8 cellular contexts compared by ENCODE assay signal in genomic region chr12:55940065-55940732, GRCh38. TPM values are rescaled to one million over a fixed set of nuclear protein-coding genes. Genes with fewer than 3 reads are reported as not detected.
DNase-seq lines count a peak whose midpoint lies in the region; ATAC-seq and TF ChIP-seq lines count a peak whose summit lies in the region.

No MANE protein-coding gene starts in this region.

- no peaks in the 10 kb centered on the region for H3K79me1 ChIP-seq in neuronal stem cell (ENCODE audit: low read depth, low read length)

- H3K18ac ChIP-seq in neuronal stem cell (ENCODE audit: low read length) = peak overlapping the region; percentile 37

- no peaks in the 10 kb centered on the region for H3K9me3 Mint-ChIP-seq in activated T-helper 17 cell treated with anti-CD3 and anti-CD28 coated beads, Interleukin-2, amount 50 U/mL, for 72 hours

- no peak overlapping the region for H2BK120ac ChIP-seq in neuronal stem cell (ENCODE audit: low read depth, low read length)

- no peak overlapping the region for H2BK5ac ChIP-seq in neuronal stem cell (ENCODE audit: low read length)

- H3K27me3 ChIP-seq in neuronal stem cell (ENCODE audit: control insufficient read depth in 3 of 3, insufficient read depth in 3 of 3, low read depth in 1 of 3, low read length in 3 of 3) = peaks cover 0 to 12% (median 0%) of the 10 kb centered on the region in 3 experiments

- peaks cover 69% of the 10 kb centered on the region for H3K4me1 Mint-ChIP-seq in activated T-helper 17 cell treated with anti-CD3 and anti-CD28 coated beads, Interleukin-2, amount 50 U/mL, for 72 hours

- H3K4me2 ChIP-seq in neuronal stem cell (ENCODE audit: insufficient read depth, low read length, poor library complexity, severe bottlenecking) = no peak overlapping the region

- peak overlapping the region; percentile 84 for H2AFZ ChIP-seq in neuronal stem cell (ENCODE audit: low read length)

- no peak overlapping the region for H3K14ac ChIP-seq in neuronal stem cell (ENCODE audit: low read length)

- no peak overlapping the region for H4K91ac ChIP-seq in neuronal stem cell (ENCODE audit: low read depth, low read length, poor library complexity)

- no peak overlapping the region for H2BK15ac ChIP-seq in neuronal stem cell (ENCODE audit: low read length)

- H3K27ac Mint-ChIP-seq in activated T-helper 17 cell treated with anti-CD3 and anti-CD28 coated beads, Interleukin-2, amount 50 U/mL, for 72 hours = peak overlapping the region; percentile 99

- H3K27ac ChIP-seq in neuronal stem cell (replicated peaks; ENCODE audit: low read length) = no peak overlapping the region

- peaks cover 100% of the 10 kb centered on the region for H3K36me3 Mint-ChIP-seq in activated T-helper 17 cell treated with anti-CD3 and anti-CD28 coated beads, Interleukin-2, amount 50 U/mL, for 72 hours (ENCODE audit: low read depth)

- H3K36me3 ChIP-seq in neuronal stem cell (replicated peaks in 1 of 2; ENCODE audit: control insufficient read depth in 2 of 2, insufficient read depth in 2 of 2, low read length in 2 of 2) = no peaks in the 10 kb centered on the region

- H3K9ac ChIP-seq in neuronal stem cell (ENCODE audit: low read depth, low read length, poor library complexity) = peak overlapping the region; percentile 68

- H3K4me1 ChIP-seq in neuronal stem cell (ENCODE audit: control insufficient read depth in 2 of 2, insufficient read depth in 1 of 2, low read depth in 1 of 2, low read length in 2 of 2) = peaks cover 5% of the 10 kb centered on the region in 2 donors

- ATAC-seq in activated T-helper 17 cell treated with anti-CD3 and anti-CD28 coated beads, Interleukin-2, amount 50 U/mL, for 72 hours (replicated peaks) = peak; percentile 83

- DNase-seq in ELR (ENCODE audit: low read depth) = peak; percentile 89
- peak; percentile 77 for DNase-seq in H4 (ENCODE audit: low spot score)
- peak; percentile 86 for DNase-seq in LoVo (ENCODE audit: low spot score)
- DNase-seq in RPMI8226 = peak; percentile 87
- peak; percentile 76 to 93 for DNase-seq in foreskin fibroblast
- DNase-seq in neuronal stem cell (ENCODE audit: low spot score) = peak; percentile 84
- peak; percentile 93 for DNase-seq in superior temporal gyrus (ENCODE audit: extremely low spot score)

- H4K8ac ChIP-seq in neuronal stem cell (ENCODE audit: low read depth, low read length) = no peak overlapping the region

- no peak overlapping the region for H3K4me3 ChIP-seq in foreskin fibroblast (ENCODE audit: low read depth in 1 of 2, low read length in 2 of 2)
- no peak overlapping the region for H3K4me3 ChIP-seq in neuronal stem cell (ENCODE audit: low read length in 2 of 2)

- no peak overlapping the region for H3K23ac ChIP-seq in neuronal stem cell (ENCODE audit: low read depth, low read length, poor library complexity)

- no peak overlapping the region for H3K4ac ChIP-seq in neuronal stem cell (ENCODE audit: low read length)

- H3K4me3 Mint-ChIP-seq in activated T-helper 17 cell treated with anti-CD3 and anti-CD28 coated beads, Interleukin-2, amount 50 U/mL, for 72 hours = peak overlapping the region; percentile 98

- TF ChIP-seq CTCF in foreskin fibroblast (IDR thresholded peaks at IDR 0.05; ENCODE audit: low read depth, low read length) = peak; percentile 94

- H3K27me3 Mint-ChIP-seq in activated T-helper 17 cell treated with anti-CD3 and anti-CD28 coated beads, Interleukin-2, amount 50 U/mL, for 72 hours = no peaks in the 10 kb centered on the region

- H2BK12ac ChIP-seq in neuronal stem cell (ENCODE audit: low read length) = no peak overlapping the region

- no CpG with 5 or more reads among the region's 18 CpGs for WGBS in neuronal stem cell (ENCODE audit: extremely low coverage in 2 of 2, insufficient read length in 2 of 2, insufficient replicate concordance in 1 of 2), 2 donors

- no peak overlapping the region for H2AK5ac ChIP-seq in neuronal stem cell (ENCODE audit: low read depth, low read length)

- H3K9me3 ChIP-seq in neuronal stem cell (replicated peaks in 1 of 2; ENCODE audit: control insufficient read depth in 2 of 2, insufficient read depth in 1 of 2, low read depth in 1 of 2, low read length in 2 of 2) = no peaks in the 10 kb centered on the region

RNA-seq across cellular contexts. Expression of gene DGKA, which starts 9.2 kb away (rescaled TPM):
- total RNA-seq in H4 (2014; rRNA removed; shearing (Covaris generic)) = 5.5 and 11.1 TPM in 2 replicates
- 100 to 1,000 TPM; 282 to 502 TPM for total RNA-seq in activated T-helper 17 cell treated with anti-CD3 and anti-CD28 coated beads, Interleukin-2, amount 50 U/mL, for 72 hours
- 11.5 TPM for polyA plus RNA-seq in neuronal stem cell (2013, experiment 1 of 2)
- 10.1 TPM for polyA plus RNA-seq in neuronal stem cell (2013, experiment 2 of 2)

RNA-seq across cellular contexts. Expression of gene PYM1, which starts 12.5 kb away (rescaled TPM):
- total RNA-seq in H4 (2014; rRNA removed; shearing (Covaris generic)) = 36.1 and 47.4 TPM in 2 replicates
- 10 to 100 TPM; 23.4 to 35.6 TPM for total RNA-seq in activated T-helper 17 cell treated with anti-CD3 and anti-CD28 coated beads, Interleukin-2, amount 50 U/mL, for 72 hours
- polyA plus RNA-seq in neuronal stem cell (2013, experiment 1 of 2) = 50.0 TPM
- 49.6 TPM for polyA plus RNA-seq in neuronal stem cell (2013, experiment 2 of 2)

RNA-seq across cellular contexts. Expression of gene PMEL, which starts 25.6 kb away (rescaled TPM):
- 0.43 and 0.87 TPM in 2 replicates for total RNA-seq in H4 (2014; rRNA removed; shearing (Covaris generic))
- total RNA-seq in activated T-helper 17 cell treated with anti-CD3 and anti-CD28 coated beads, Interleukin-2, amount 50 U/mL, for 72 hours = 1 to 10 TPM in 1 of 2 donors, under 1 TPM in 1; 0.30 to 2.5 TPM
- polyA plus RNA-seq in neuronal stem cell (2013, experiment 1 of 2) = 298 TPM
- polyA plus RNA-seq in neuronal stem cell (2013, experiment 2 of 2) = 291 TPM

RNA-seq across cellular contexts. Expression of gene CDK2, which starts 26.4 kb away (rescaled TPM):
- total RNA-seq in H4 (2014; rRNA removed; shearing (Covaris generic)) = 66.3 and 67.3 TPM in 2 replicates
- 100 to 1,000 TPM; 101 to 104 TPM for total RNA-seq in activated T-helper 17 cell treated with anti-CD3 and anti-CD28 coated beads, Interleukin-2, amount 50 U/mL, for 72 hours
- 69.3 TPM for polyA plus RNA-seq in neuronal stem cell (2013, experiment 1 of 2)
- 71.8 TPM for polyA plus RNA-seq in neuronal stem cell (2013, experiment 2 of 2)

RNA-seq across cellular contexts. Expression of gene RAB5B, which starts 33.7 kb away (rescaled TPM):
- 46.9 and 47.7 TPM in 2 replicates for total RNA-seq in H4 (2014; rRNA removed; shearing (Covaris generic))
- total RNA-seq in activated T-helper 17 cell treated with anti-CD3 and anti-CD28 coated beads, Interleukin-2, amount 50 U/mL, for 72 hours = 10 to 100 TPM; 34.2 to 50.8 TPM
- 90.1 TPM for polyA plus RNA-seq in neuronal stem cell (2013, experiment 1 of 2)
- 89.7 TPM for polyA plus RNA-seq in neuronal stem cell (2013, experiment 2 of 2)

Comparison
In these comparisons a context has a peak if more than half of its experiments do, and no peak if none do; other contexts are left out.
1. RNA of gene DGKA, which starts 9.2 kb away (total RNA-seq): 282 to 502 TPM in activated T-helper 17 cell treated with anti-CD3 and anti-CD28 coated beads, Interleukin-2, amount 50 U/mL, for 72 hours; 5.5 to 11.1 TPM in H4; every median in the first group is over 10 times any median in the second.
2. Peak in every context shown above with its lines, with median percentiles within 50 percentile points of each other: DNase-seq.